1 cellular context compared by ENCODE assay signal in the genomic region with DNA sequence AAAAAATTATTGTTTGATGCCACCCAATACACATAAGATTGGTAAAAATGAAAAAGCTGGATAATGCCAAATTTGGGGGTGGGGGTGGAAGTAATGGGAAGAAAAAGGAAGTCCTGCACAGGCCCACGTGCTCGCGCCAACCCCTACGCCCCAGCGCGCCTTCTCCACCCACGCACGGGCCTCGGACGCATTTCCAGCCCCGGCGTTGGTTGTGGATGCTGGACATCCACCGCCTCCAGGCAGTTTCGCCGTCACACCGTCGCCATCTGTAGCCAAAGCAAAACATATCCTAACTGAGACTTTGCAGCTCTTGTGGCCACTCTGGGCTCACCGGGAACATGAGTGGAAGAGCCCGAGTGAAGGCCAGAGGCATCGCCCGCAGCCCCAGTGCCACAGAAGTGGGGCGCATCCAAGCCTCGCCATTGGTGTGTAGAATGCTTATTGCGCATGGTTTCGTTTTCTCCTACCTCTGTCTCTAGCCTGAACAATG.
TF ChIP-seq lines count a peak whose summit lies in the region.

TSS of gene PIWIL4 (plus strand) at position 188 of the 490 bp plus-strand sequence. CDS start at position 339, 151 bp downstream.

TF ChIP-seq in K562, 482 proteins besides CTCF, POLR2A, EP300 and RAD21 (continued from another document and continues in another):
- peak; percentile 57; the same call in 1 of the 2 replicates for TF ChIP-seq CBX1 (IDR thresholded peaks at IDR 0.05; ENCODE audit: low read depth)
- peak; percentile 34 for TF ChIP-seq TAF9B (IDR thresholded peaks at IDR 0.05; ENCODE audit: partially characterized antibody)
- no peak for TF ChIP-seq POLR2AphosphoS2 (IDR thresholded peaks at IDR 0.05; ENCODE audit: low read length)
- TF ChIP-seq TEAD4 (IDR thresholded peaks at IDR 0.05; ENCODE audit: low read length), result peak; percentile 31; the same call in 1 of the 2 replicates
- no peak for TF ChIP-seq TEAD4 (CRISPR knock-in tag; IDR thresholded peaks at IDR 0.05; ENCODE audit: borderline replicate concordance)
- no peak for TF ChIP-seq MBD1 (CRISPR knock-in tag; IDR thresholded peaks at IDR 0.05)
- TF ChIP-seq DNMT1 (IDR thresholded peaks at IDR 0.05), result no peak
- TF ChIP-seq, protein P1, sequence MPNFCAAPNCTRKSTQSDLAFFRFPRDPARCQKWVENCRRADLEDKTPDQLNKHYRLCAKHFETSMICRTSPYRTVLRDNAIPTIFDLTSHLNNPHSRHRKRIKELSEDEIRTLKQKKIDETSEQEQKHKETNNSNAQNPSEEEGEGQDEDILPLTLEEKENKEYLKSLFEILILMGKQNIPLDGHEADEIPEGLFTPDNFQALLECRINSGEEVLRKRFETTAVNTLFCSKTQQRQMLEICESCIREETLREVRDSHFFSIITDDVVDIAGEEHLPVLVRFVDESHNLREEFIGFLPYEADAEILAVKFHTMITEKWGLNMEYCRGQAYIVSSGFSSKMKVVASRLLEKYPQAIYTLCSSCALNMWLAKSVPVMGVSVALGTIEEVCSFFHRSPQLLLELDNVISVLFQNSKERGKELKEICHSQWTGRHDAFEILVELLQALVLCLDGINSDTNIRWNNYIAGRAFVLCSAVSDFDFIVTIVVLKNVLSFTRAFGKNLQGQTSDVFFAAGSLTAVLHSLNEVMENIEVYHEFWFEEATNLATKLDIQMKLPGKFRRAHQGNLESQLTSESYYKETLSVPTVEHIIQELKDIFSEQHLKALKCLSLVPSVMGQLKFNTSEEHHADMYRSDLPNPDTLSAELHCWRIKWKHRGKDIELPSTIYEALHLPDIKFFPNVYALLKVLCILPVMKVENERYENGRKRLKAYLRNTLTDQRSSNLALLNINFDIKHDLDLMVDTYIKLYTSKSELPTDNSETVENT (CRISPR knock-in tag; IDR thresholded peaks at IDR 0.05), result no peak
- TF ChIP-seq EP400 (IDR thresholded peaks at IDR 0.05), result peak; percentile 83
- TF ChIP-seq ZFP36 (IDR thresholded peaks at IDR 0.05; ENCODE audit: low read depth, low read length, partially characterized antibody), result peak; percentile 9
- no peak for TF ChIP-seq ELF2 (CRISPR knock-in tag; IDR thresholded peaks at IDR 0.05)
- peak; percentile 49; the same call in 1 of the 2 replicates for TF ChIP-seq KLF1 (tag; IDR thresholded peaks at IDR 0.05)
- 0 out of 2 replicates have a peak, but pooled peaks have one; percentile 22 for TF ChIP-seq E2F3 (CRISPR knock-in tag; IDR thresholded peaks at IDR 0.05)
- TF ChIP-seq CEBPG (CRISPR knock-in tag; IDR thresholded peaks at IDR 0.05), result no peak
- no peak for TF ChIP-seq CEBPG (tag; conservative IDR thresholded peaks at IDR 0.05 in 1 of 2, IDR thresholded peaks at IDR 0.05 in 1 of 2)
- TF ChIP-seq CBX3 (IDR thresholded peaks at IDR 0.05; ENCODE audit: borderline replicate concordance in 1 of 2, low read length in 2 of 2), result 0 out of 3 replicates have a peak, but pooled peaks of 1 of the 2 experiments have one; percentile 50
- no peak for TF ChIP-seq HMG20B (CRISPR knock-in tag; IDR thresholded peaks at IDR 0.05)
- peak; percentile 45; the same call in 1 of the 2 replicates for TF ChIP-seq MITF (IDR thresholded peaks at IDR 0.05)
- TF ChIP-seq, protein P2, sequence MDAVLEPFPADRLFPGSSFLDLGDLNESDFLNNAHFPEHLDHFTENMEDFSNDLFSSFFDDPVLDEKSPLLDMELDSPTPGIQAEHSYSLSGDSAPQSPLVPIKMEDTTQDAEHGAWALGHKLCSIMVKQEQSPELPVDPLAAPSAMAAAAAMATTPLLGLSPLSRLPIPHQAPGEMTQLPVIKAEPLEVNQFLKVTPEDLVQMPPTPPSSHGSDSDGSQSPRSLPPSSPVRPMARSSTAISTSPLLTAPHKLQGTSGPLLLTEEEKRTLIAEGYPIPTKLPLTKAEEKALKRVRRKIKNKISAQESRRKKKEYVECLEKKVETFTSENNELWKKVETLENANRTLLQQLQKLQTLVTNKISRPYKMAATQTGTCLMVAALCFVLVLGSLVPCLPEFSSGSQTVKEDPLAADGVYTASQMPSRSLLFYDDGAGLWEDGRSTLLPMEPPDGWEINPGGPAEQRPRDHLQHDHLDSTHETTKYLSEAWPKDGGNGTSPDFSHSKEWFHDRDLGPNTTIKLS (IDR thresholded peaks at IDR 0.05; ENCODE audit: borderline replicate concordance, low read depth), result peak; percentile 19; the same call in 1 of the 2 replicates
- 0 out of 2 replicates have a peak, but pooled peaks have one; percentile 44 for TF ChIP-seq USF1 (CRISPR knock-in tag; IDR thresholded peaks at IDR 0.05)
- no peak for TF ChIP-seq COPS2 (conservative IDR thresholded peaks at IDR 0.05)
- no peak for TF ChIP-seq KAT8 (IDR thresholded peaks at IDR 0.05; ENCODE audit: low read depth)
- TF ChIP-seq HDAC8 (tag; IDR thresholded peaks at IDR 0.05), result 0 out of 2 replicates have a peak, but pooled peaks have one; percentile 65
- TF ChIP-seq ETV6 (IDR thresholded peaks at IDR 0.05; ENCODE audit: borderline replicate concordance in 1 of 2, low read depth in 2 of 2, low read length in 1 of 2), result no peak
- no peak for TF ChIP-seq ETV6 (CRISPR knock-in tag; IDR thresholded peaks at IDR 0.05; ENCODE audit: borderline replicate concordance)
- TF ChIP-seq ZNF76 (CRISPR knock-in tag; IDR thresholded peaks at IDR 0.05; ENCODE audit: borderline replicate concordance), result no peak
- peak; percentile 47 for TF ChIP-seq POLR2H (tag; IDR thresholded peaks at IDR 0.05; ENCODE audit: low read depth)
- TF ChIP-seq, protein P3, sequence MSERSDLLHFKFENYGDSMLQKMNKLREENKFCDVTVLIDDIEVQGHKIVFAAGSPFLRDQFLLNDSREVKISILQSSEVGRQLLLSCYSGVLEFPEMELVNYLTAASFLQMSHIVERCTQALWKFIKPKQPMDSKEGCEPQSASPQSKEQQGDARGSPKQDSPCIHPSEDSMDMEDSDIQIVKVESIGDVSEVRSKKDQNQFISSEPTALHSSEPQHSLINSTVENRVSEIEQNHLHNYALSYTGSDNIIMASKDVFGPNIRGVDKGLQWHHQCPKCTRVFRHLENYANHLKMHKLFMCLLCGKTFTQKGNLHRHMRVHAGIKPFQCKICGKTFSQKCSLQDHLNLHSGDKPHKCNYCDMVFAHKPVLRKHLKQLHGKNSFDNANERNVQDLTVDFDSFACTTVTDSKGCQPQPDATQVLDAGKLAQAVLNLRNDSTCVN (CRISPR knock-in tag; IDR thresholded peaks at IDR 0.05), result no peak
- TF ChIP-seq, protein P4, sequence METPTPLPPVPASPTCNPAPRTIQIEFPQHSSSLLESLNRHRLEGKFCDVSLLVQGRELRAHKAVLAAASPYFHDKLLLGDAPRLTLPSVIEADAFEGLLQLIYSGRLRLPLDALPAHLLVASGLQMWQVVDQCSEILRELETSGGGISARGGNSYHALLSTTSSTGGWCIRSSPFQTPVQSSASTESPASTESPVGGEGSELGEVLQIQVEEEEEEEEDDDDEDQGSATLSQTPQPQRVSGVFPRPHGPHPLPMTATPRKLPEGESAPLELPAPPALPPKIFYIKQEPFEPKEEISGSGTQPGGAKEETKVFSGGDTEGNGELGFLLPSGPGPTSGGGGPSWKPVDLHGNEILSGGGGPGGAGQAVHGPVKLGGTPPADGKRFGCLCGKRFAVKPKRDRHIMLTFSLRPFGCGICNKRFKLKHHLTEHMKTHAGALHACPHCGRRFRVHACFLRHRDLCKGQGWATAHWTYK (CRISPR knock-in tag; IDR thresholded peaks at IDR 0.05), result peak; percentile 80; the same call in 1 of the 2 replicates
- 0 out of 2 replicates have a peak, but pooled peaks have one; percentile 48 for TF ChIP-seq E2F1 (CRISPR knock-in tag; IDR thresholded peaks at IDR 0.05)
- no peak for TF ChIP-seq ZNF431 (CRISPR knock-in tag; IDR thresholded peaks at IDR 0.05)
- TF ChIP-seq DMBX1 (CRISPR knock-in tag; IDR thresholded peaks at IDR 0.05; ENCODE audit: borderline replicate concordance), result peak; percentile 72; the same call in 1 of the 2 replicates
- TF ChIP-seq RBM15 (IDR thresholded peaks at IDR 0.05; ENCODE audit: insufficient read depth, low read length), result no peak
- TF ChIP-seq SPI1 (IDR thresholded peaks at IDR 0.05; ENCODE audit: borderline replicate concordance, low read depth, low read length), result peak; percentile 80
- peak; percentile 83 for TF ChIP-seq ZNF592 (IDR thresholded peaks at IDR 0.05)
- peak; percentile 60 for TF ChIP-seq SUPT5H (IDR thresholded peaks at IDR 0.05)
- TF ChIP-seq, protein P5, sequence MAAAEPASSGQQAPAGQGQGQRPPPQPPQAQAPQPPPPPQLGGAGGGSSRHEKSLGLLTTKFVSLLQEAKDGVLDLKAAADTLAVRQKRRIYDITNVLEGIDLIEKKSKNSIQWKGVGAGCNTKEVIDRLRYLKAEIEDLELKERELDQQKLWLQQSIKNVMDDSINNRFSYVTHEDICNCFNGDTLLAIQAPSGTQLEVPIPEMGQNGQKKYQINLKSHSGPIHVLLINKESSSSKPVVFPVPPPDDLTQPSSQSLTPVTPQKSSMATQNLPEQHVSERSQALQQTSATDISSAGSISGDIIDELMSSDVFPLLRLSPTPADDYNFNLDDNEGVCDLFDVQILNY (CRISPR knock-in tag; IDR thresholded peaks at IDR 0.05), result no peak
- peak; percentile 90 for TF ChIP-seq RBFOX2 (IDR thresholded peaks at IDR 0.05; ENCODE audit: low read depth, low read length)
